26 cellular contexts compared by ENCODE assay signal in genomic region chr5:73415171-73415570, GRCh38. TPM values are rescaled to one million over a fixed set of nuclear protein-coding genes. Genes with fewer than 3 reads are reported as not detected.
"Had no signal": no experiment of that assay in that cellular context is flagged by ENCODE, and none has a peak within 500 bp of the region (broad histone marks: within the 10 kb centered on the region; RNA-seq: fewer than 3 reads in every experiment).

No MANE protein-coding gene starts in this region.

- H3K36me3 ChIP-seq: stomach, suprapubic skin, thoracic aorta, thyroid gland, tibial artery, tibial nerve, transverse colon, upper lobe of left lung, upper lobe of right lung, uterus, vagina had no signal

- ATAC-seq: stimulated activated effector memory CD8-positive, alpha-beta T cell treated with anti-CD3 and anti-CD28 coated beads, Interleukin-12 subunit alpha, Interleukin-12 subunit beta, amount 100 ng/mL, for 72 hours; stimulated activated memory B cell treated with anti-CD40 and anti-IgM and Interleukin-4, amounts not matched to agents 10 μg/mL and 1 μg/mL and 100 μg/mL, for 72 hours; stimulated activated naive B cell treated with anti-CD40 and anti-IgM and Interleukin-4, amounts not matched to agents 10 μg/mL and 1 μg/mL and 100 μg/mL, for 72 hours; stimulated activated naive CD8-positive, alpha-beta T cell treated with anti-CD3 and anti-CD28 coated beads, Interleukin-15, amount 100 ng/mL, for 72 hours; stimulated activated naive CD8-positive, alpha-beta T cell treated with anti-CD3 and anti-CD28 coated beads, Interleukin-15, Interleukin-2, amounts not matched to agents 100 U/mL and 50 U/mL, for 24 hours; upper lobe of right lung had no signal

- DNase-seq: stimulated activated CD4-positive, alpha-beta T cell treated with anti-CD3 and anti-CD28 coated beads, Interleukin-2, amount 100 ng/mL, for 48 hours; stimulated activated CD4-positive, alpha-beta T cell treated with anti-CD3 and anti-CD28 coated beads, Interleukin-4, amount 100 ng/mL, for 1 hour; stimulated activated CD4-positive, alpha-beta T cell treated with anti-CD3 and anti-CD28 coated beads, Interleukin-4, amount 100 ng/mL, for 24 hours; stimulated activated CD4-positive, alpha-beta T cell treated with anti-CD3 and anti-CD28 coated beads, Interleukin-4, amount 100 ng/mL, for 4 hours; stimulated activated CD8-positive, alpha-beta memory T cell treated with anti-CD3 and anti-CD28 coated beads, Interleukin-4, amount 100 ng/mL, for 48 hours; stimulated activated naive B cell treated with anti-CD40 and anti-IgM and Interleukin-4, amounts not matched to agents 10 μg/mL and 1 μg/mL and 100 μg/mL, for 72 hours; stimulated activated naive CD4-positive, alpha-beta T cell; stimulated activated naive CD4-positive, alpha-beta T cell treated with Interleukin-2 at 50 U/mL for 16 hours; stimulated activated naive CD8-positive, alpha-beta T cell treated with anti-CD3 and anti-CD28 coated beads, Interleukin-15, amount 100 ng/mL, for 72 hours; stimulated activated naive CD8-positive, alpha-beta T cell treated with anti-CD3 and anti-CD28 coated beads, Interleukin-15, Interleukin-2, amounts not matched to agents 100 U/mL and 50 U/mL, for 24 hours; stomach; substantia nigra; testis; thyroid gland; tibial artery; transverse colon; trophoblast cell; upper lobe of left lung; upper lobe of right lung; uterus had no signal

- H3K4me3 ChIP-seq: stomach, suprapubic skin, testis, thoracic aorta, thyroid gland, tibial artery, tibial nerve, transverse colon, upper lobe of left lung, upper lobe of right lung, uterus, vagina had no signal

- H3K4me1 ChIP-seq: testis had no signal

- H3K9me3 ChIP-seq: stomach, suprapubic skin, testis, thoracic aorta, thyroid gland, tibial artery, transverse colon, upper lobe of left lung, upper lobe of right lung, uterus, vagina had no signal

- H3K27me3 ChIP-seq: testis, vagina had no signal

- H3K27ac ChIP-seq: stomach, suprapubic skin, testis, thoracic aorta, thyroid gland, tibial artery, tibial nerve, transverse colon, upper lobe of left lung, upper lobe of right lung, uterus, vagina had no signal

RNA-seq across cellular contexts. Expression of gene FOXD1, which starts 33.4 kb away (rescaled TPM):
- total RNA-seq: transverse colon, vagina had no signal
